ENCODE assay signal across 1 cellular context in the genomic region with DNA sequence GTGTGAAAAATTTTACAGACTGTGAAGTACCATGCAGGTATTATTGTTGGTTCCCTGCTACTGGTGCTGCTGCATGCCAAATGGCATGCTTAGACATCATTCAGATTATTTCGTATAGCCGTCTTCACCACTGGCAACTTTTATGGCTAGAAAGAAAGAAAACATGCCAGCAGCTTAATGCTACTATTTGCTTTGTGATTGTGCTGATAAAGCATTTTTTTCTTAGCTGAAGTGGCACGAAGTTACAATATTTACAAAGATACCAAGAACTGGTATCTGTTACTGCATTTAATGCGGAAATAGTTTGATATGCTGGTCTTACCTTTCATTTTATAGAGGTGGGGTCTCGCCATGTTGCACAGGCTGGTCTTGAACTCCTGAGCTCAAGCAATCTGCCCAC.
TF ChIP-seq lines count a peak whose summit lies in the region.

No MANE protein-coding gene starts in this region.

TF ChIP-seq in H1, 55 proteins besides CTCF, POLR2A, EP300 and RAD21:
- no peak for TF ChIP-seq EGR1 (IDR thresholded peaks at IDR 0.05; ENCODE audit: borderline replicate concordance, low read depth, low read length)
- TF ChIP-seq MAFK (IDR thresholded peaks at IDR 0.05; ENCODE audit: low read depth, low read length), result peak; percentile 77; the same call in 1 of the 2 replicates
- TF ChIP-seq, protein P1, sequence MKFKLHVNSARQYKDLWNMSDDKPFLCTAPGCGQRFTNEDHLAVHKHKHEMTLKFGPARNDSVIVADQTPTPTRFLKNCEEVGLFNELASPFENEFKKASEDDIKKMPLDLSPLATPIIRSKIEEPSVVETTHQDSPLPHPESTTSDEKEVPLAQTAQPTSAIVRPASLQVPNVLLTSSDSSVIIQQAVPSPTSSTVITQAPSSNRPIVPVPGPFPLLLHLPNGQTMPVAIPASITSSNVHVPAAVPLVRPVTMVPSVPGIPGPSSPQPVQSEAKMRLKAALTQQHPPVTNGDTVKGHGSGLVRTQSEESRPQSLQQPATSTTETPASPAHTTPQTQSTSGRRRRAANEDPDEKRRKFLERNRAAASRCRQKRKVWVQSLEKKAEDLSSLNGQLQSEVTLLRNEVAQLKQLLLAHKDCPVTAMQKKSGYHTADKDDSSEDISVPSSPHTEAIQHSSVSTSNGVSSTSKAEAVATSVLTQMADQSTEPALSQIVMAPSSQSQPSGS (IDR thresholded peaks at IDR 0.05; ENCODE audit: low read length), result no peak
- no peak for TF ChIP-seq HDAC6 (IDR thresholded peaks at IDR 0.05; ENCODE audit: low read depth, low read length)
